ENCODE assay signal across 1 cellular context in the genomic region with DNA sequence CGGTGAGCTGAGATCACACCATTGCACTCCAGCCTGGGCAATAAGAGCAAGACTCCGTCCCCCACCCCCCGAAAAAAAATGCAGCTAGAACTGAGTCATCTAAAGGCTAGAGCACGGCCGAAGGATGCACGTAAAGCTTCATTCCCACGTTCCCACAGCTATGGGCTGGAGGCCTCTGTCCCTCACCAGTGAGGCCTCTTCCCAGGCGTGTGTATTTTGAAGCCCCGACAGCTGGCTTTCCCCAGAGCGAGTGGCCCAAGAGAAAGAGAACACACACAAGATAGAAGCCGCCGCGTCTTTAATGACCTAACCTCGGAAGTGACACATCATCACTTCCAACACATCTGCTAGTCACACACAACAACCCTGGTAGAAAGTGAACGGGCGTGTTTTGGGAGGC.
TF ChIP-seq lines count a peak whose summit lies in the region.

No MANE protein-coding gene starts in this region.

TF ChIP-seq in HepG2, 621 proteins besides CTCF, POLR2A, EP300 and RAD21:
- TF ChIP-seq ZNF75D (CRISPR knock-in tag; IDR thresholded peaks at IDR 0.05; ENCODE audit: borderline replicate concordance) (no peak), MYC (CRISPR knock-in tag; IDR thresholded peaks at IDR 0.05; ENCODE audit: borderline replicate concordance) (no peak), ZNF17 (CRISPR knock-in tag; IDR thresholded peaks at IDR 0.05) (no peak), ELF4 (CRISPR knock-in tag; IDR thresholded peaks at IDR 0.05; ENCODE audit: borderline replicate concordance) (no peak)
- TF ChIP-seq, protein P1, sequence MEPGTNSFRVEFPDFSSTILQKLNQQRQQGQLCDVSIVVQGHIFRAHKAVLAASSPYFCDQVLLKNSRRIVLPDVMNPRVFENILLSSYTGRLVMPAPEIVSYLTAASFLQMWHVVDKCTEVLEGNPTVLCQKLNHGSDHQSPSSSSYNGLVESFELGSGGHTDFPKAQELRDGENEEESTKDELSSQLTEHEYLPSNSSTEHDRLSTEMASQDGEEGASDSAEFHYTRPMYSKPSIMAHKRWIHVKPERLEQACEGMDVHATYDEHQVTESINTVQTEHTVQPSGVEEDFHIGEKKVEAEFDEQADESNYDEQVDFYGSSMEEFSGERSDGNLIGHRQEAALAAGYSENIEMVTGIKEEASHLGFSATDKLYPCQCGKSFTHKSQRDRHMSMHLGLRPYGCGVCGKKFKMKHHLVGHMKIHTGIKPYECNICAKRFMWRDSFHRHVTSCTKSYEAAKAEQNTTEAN (CRISPR knock-in tag; conservative IDR thresholded peaks at IDR 0.05) = no peak
